Comparison of ENCODE assay signal across 15 cellular contexts in the genomic region with DNA sequence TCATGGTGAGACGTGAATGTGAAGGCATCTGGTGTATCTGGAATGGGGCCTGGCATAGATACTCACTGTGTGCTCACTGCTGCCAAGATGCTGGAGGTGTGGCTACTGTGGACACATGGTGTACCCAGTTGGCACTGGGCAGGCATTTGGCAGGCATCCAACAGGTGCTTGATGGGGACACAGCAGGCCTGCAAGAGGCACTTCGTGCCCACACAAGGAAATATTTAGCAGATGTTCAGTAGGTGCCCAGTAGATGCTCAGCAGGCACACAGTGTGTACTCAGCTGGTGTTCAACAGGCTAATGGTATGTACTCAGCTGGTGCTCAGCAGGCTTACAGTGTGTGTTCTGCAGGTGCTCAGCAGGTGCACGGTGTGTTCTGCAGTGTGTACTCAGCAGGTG. TPM values are rescaled to one million over a fixed set of nuclear protein-coding genes. Genes with fewer than 3 reads are reported as not detected.
A peak's percentile ranks its signal among the peaks of the same experiment; 100 is the strongest.
DNase-seq lines count a peak whose midpoint lies in the region; ATAC-seq and TF ChIP-seq lines count a peak whose summit lies in the region.
"Had no signal": no experiment of that assay in that cellular context is flagged by ENCODE, and none has a peak within 500 bp of the region (broad histone marks: within the 10 kb centered on the region; RNA-seq: fewer than 3 reads in every experiment).

No MANE protein-coding gene starts in this region.

- no peak for ATAC-seq in HG03108 (IDR thresholded peaks at IDR 0.05; ENCODE audit: unreplicated experiment)
- no peak for ATAC-seq in GM18505 (IDR thresholded peaks at IDR 0.05; ENCODE audit: unreplicated experiment)
- ATAC-seq: T-helper 17 cell had no signal

- H3K9me2 ChIP-seq in OCI-LY7 (ENCODE audit: insufficient read depth, low read length): no peaks in the 10 kb centered on the region

- TF ChIP-seq POLR2A in GM18505 (IDR thresholded peaks at IDR 0.05; ENCODE audit: borderline replicate concordance, extremely low read depth, insufficient read depth, insufficient read length): no peak

- no TSS peak for BruUV-seq in OCI-LY7 (replicated peaks; lab: Mats Ljungman, UMichigan)

- no peaks in the 10 kb centered on the region for H3K36me3 ChIP-seq in H7 (replicated peaks; ENCODE audit: control insufficient read depth, insufficient read depth, low read length)
- no peaks in the 10 kb centered on the region for H3K36me3 ChIP-seq in OCI-LY7 (ENCODE audit: insufficient read depth, low read length)
- no peaks in the 10 kb centered on the region for H3K36me3 ChIP-seq in SJCRH30
- H3K36me3 ChIP-seq: heart right ventricle had no signal

- H2AFZ ChIP-seq in OCI-LY7 (ENCODE audit: low read length): no peak overlapping the region
- H2AFZ ChIP-seq: PC-9 had no signal

- no peaks in the 10 kb centered on the region for H3K79me2 ChIP-seq in OCI-LY7 (ENCODE audit: insufficient read depth, low read depth, low read length)

- intact Hi-C loops in OCI-LY7 (cut with micrococcal nuclease; ENCODE audit: unreplicated experiment): no loop called here

- no peak overlapping the region for H3K4me2 ChIP-seq in OCI-LY7 (ENCODE audit: low read length)
- H3K4me2 ChIP-seq: PC-9 had no signal

- POLR2A ChIA-PET in OCI-LY7 (lab: Charles Lee): no interaction called here

- H3K4me1 ChIP-seq in OCI-LY7 (ENCODE audit: insufficient read depth, low read length, poor library complexity, severe bottlenecking): peaks cover 32% of the 10 kb centered on the region
- peaks cover 4% of the 10 kb centered on the region for H3K4me1 ChIP-seq in SJCRH30

- H4K20me1 ChIP-seq in OCI-LY7 (ENCODE audit: insufficient read depth, low read length): peaks cover 7% of the 10 kb centered on the region; the same call in 1 of the 2 replicates

- no peak overlapping the region for H3K4me3 ChIP-seq in H7 (ENCODE audit: insufficient read depth, low read depth, low read length)
- no peak overlapping the region for H3K4me3 ChIP-seq in OCI-LY7 (ENCODE audit: low read depth, low read length, poor library complexity, severe bottlenecking)
- H3K4me3 ChIP-seq in SJCRH30: no peak overlapping the region
- H3K4me3 ChIP-seq: heart right ventricle, PC-9 had no signal

- CTCF ChIA-PET in OCI-LY7 (lab: Charles Lee; ENCODE audit: unreplicated experiment): no interaction called here

- no peak overlapping the region for H3K27ac ChIP-seq in OCI-LY7 (ENCODE audit: low read depth, low read length, poor library complexity, severe bottlenecking)
- no peak overlapping the region for H3K27ac ChIP-seq in SJCRH30
- H3K27ac ChIP-seq: heart right ventricle, PC-9 had no signal

- H3K27me3 ChIP-seq in H7 (ENCODE audit: control insufficient read depth, insufficient read depth, low read length): no peaks in the 10 kb centered on the region
- no peaks in the 10 kb centered on the region for H3K27me3 ChIP-seq in SJCRH30
- H3K27me3 ChIP-seq: heart right ventricle had no signal

- no peak for TF ChIP-seq CTCF in OCI-LY7 (conservative IDR thresholded peaks at IDR 0.05; ENCODE audit: low read length)

- H3K9me3 ChIP-seq in OCI-LY7 (ENCODE audit: low read length): no peaks in the 10 kb centered on the region
- no peaks in the 10 kb centered on the region for H3K9me3 ChIP-seq in SJCRH30 (replicated peaks)
- H3K9me3 ChIP-seq: heart right ventricle had no signal

- DNase-seq in COR-L47 (lab: John Stamatoyannopoulos, UW) (peak; percentile 79), H7 (peak; percentile 21), OCI-LY7 (ENCODE audit: low spot score) (peak; percentile 7), myocyte (ENCODE audit: low read depth) (peak; percentile 20), SJCRH30 (no peak)
- DNase-seq in stimulated activated CD4-positive, alpha-beta T cell treated with anti-CD3 and anti-CD28 coated beads, Interleukin-4, amount 100 ng/mL, for 4 hours: no peak
- DNase-seq: activated CD4-positive, alpha-beta T cell treated with anti-CD3 and anti-CD28 coated beads, Interleukin-2, amount 10 ng/mL, durations not matched to agents 24 days and 14 days; activated T-cell treated with anti-CD3 and anti-CD28 coated beads, Interleukin-2, amount 50 U/mL, for 48 hours; CD8-positive, alpha-beta memory T cell; heart right ventricle; NCI-H1436; PC-9; T-helper 17 cell had no signal

RNA-seq across cellular contexts. Expression of gene CRTC1, which starts 14.2 kb away (rescaled TPM):
- total RNA-seq in H7 (2014; rRNA removed; shearing (Covaris generic)): 3.7 and 6.1 TPM in 2 replicates
- total RNA-seq in OCI-LY7 (2014; rRNA removed; shearing (Covaris generic)): 3.4 and 4.1 TPM in 2 replicates
- 10.0 and 10.3 TPM in 2 replicates for total RNA-seq in OCI-LY7 (2022)
- 2.8 and 3.3 TPM in 2 replicates for total RNA-seq in myocyte
- 18.6 TPM for polyA plus RNA-seq in myocyte (2012)
- total RNA-seq in SJCRH30 (2014; rRNA removed; shearing (Covaris generic)): 2.4 and 3.5 TPM in 2 replicates

Comparison
In these comparisons a context has a peak if more than half of its experiments do, and no peak if none do; other contexts are left out.
1. DNase-seq: peak in COR-L47 (single experiment), H7 (single experiment), OCI-LY7 (single experiment) and myocyte (single experiment); none in stimulated activated CD4-positive, alpha-beta T cell treated with anti-CD3 and anti-CD28 coated beads, Interleukin-4, amount 100 ng/mL, for 4 hours (0 of 2) and SJCRH30 (0 of 2).